ENCODE assay signal across 9 cellular contexts in the genomic region with DNA sequence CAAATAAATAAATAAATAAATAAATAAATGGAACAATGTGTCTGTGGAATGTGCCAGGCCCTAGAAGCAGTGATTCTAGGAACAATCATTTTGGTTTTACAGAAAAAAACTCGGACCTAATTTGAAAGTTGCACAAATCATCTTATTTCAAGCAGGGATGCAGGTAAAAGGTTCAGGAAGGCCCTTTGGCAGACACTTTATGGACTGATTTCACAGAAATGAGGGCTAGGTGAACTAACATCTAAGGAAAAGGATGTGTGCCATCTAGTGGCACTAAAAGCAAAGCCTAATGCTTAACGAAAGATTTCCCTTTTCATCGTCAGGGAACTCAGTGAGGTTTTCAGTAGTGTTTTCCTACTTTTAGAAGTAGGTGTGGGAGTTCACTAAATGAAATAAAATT. TPM values are rescaled to one million over a fixed set of nuclear protein-coding genes. Genes with fewer than 3 reads are reported as not detected.
A peak's percentile ranks its signal among the peaks of the same experiment; 100 is the strongest.
DNase-seq lines count a peak whose midpoint lies in the region; FAIRE-seq and TF ChIP-seq lines count a peak whose summit lies in the region.
"Not testable (repeated sequence)": the region's sequence is repeated elsewhere in the genome, so short reads cannot be mapped to it uniquely, and the experiment has no call there.
"Had no signal": no experiment of that assay in that cellular context is flagged by ENCODE, and none has a peak within 500 bp of the region (broad histone marks: within the 10 kb centered on the region; RNA-seq: fewer than 3 reads in every experiment).

No MANE protein-coding gene starts in this region.

- H3K36me3 ChIP-seq in bronchial epithelial cell (ENCODE audit: control insufficient read depth, insufficient read depth, low read length); liver (ENCODE audit: control insufficient read depth in 4 of 4, insufficient read depth in 3 of 4, low read depth in 1 of 4, low read length in 3 of 4): not testable (repeated sequence)

- H3K4me1 ChIP-seq in liver (ENCODE audit: control insufficient read depth in 4 of 4, insufficient read depth in 4 of 4, low read length in 3 of 4) = not testable (repeated sequence)

- FAIRE-seq in bronchial epithelial cell (lab: Jason Lieb, UNC) = not testable (repeated sequence)

- H3K4me3 ChIP-seq in AG09309 (ENCODE audit: control insufficient read depth, low read depth, low read length); bronchial epithelial cell (ENCODE audit: low read depth, low read length); foreskin fibroblast (ENCODE audit: low read depth in 1 of 2, low read length in 2 of 2); liver (ENCODE audit: low read depth in 1 of 3, low read length in 3 of 3): not testable (repeated sequence)

- not testable (repeated sequence) for H3K9me3 ChIP-seq in liver (ENCODE audit: control insufficient read depth in 4 of 4, low read length in 3 of 4)

- 2% methylated on average over 2 of the region's 3 CpGs for WGBS in liver

- H3K27ac ChIP-seq in liver (ENCODE audit: low read depth in 1 of 2, low read length in 2 of 2) = not testable (repeated sequence)

- peak; percentile 59 to 66 for TF ChIP-seq RAD21 in liver (IDR thresholded peaks at IDR 0.05)

- TF ChIP-seq CTCF in AG09309 (IDR thresholded peaks at IDR 0.05; ENCODE audit: control insufficient read depth, insufficient read depth, low read depth, low read length, missing control alignments); bronchial epithelial cell (IDR thresholded peaks at IDR 0.05; ENCODE audit: insufficient read depth, low read length, severe bottlenecking); foreskin fibroblast (IDR thresholded peaks at IDR 0.05; ENCODE audit: low read depth, low read length); liver (IDR thresholded peaks at IDR 0.05; ENCODE audit: low read depth, low read length, missing input control): not testable (repeated sequence)

- DNase-seq in AG09309 (ENCODE audit: low read depth) = peak; percentile 3
- peak; percentile 9 for DNase-seq in GM04504 (ENCODE audit: low read depth)
- peak; percentile 55 for DNase-seq in LHCN-M2 (ENCODE audit: low read depth)
- peak; percentile 46 for DNase-seq in SW480 (ENCODE audit: low spot score)
- peak; percentile 48 for DNase-seq in bronchial epithelial cell (ENCODE audit: low read depth)
- DNase-seq in foreskin fibroblast = peak; percentile 10 to 53
- DNase-seq in retina = peak; percentile 23

- not testable (repeated sequence) for H3K9ac ChIP-seq in liver (ENCODE audit: low read depth in 1 of 2, low read length in 2 of 2)

- not testable (repeated sequence) for H3K27me3 ChIP-seq in bronchial epithelial cell (ENCODE audit: control insufficient read depth, insufficient read depth, low read length); liver (ENCODE audit: control insufficient read depth in 4 of 4, insufficient read depth in 4 of 4, low read length in 3 of 4)

RNA-seq across cellular contexts. Expression of a gene that starts 4.6 kb away (rescaled TPM):
- total RNA-seq in LHCN-M2 (2014; rRNA removed) (61.6 and 65.3 TPM in 2 replicates), bronchial epithelial cell (1.1 and 1.2 TPM in 2 replicates), liver (10 to 100 TPM in 1 of 2 donors, under 1 TPM in 1; 0.42 to 20.6 TPM)
- polyA plus RNA-seq in LHCN-M2 (2012) = 25.5 TPM
- 1 to 10 TPM in 1 of 2 donors, under 1 TPM in 1; 0.46 to 1.5 TPM for polyA plus RNA-seq in liver

RNA-seq across cellular contexts. Expression of a gene that starts 17.5 kb away (rescaled TPM):
- total RNA-seq in LHCN-M2 (2014; rRNA removed) = 2.6 and 2.8 TPM in 2 replicates
- 1.3 TPM for polyA plus RNA-seq in LHCN-M2 (2012)
- 1.6 and 5.2 TPM in 2 replicates for total RNA-seq in bronchial epithelial cell
- 1 to 10 TPM; 4.7 to 6.8 TPM for total RNA-seq in liver
- 1 to 10 TPM; 1.1 to 1.2 TPM for polyA plus RNA-seq in liver

RNA-seq across cellular contexts. Expression of a gene that starts 30.8 kb away (rescaled TPM):
- total RNA-seq in LHCN-M2 (2014; rRNA removed) (1.2 and 2.8 TPM in 2 replicates), bronchial epithelial cell (3.7 and 11.8 TPM in 2 replicates), liver (10 to 100 TPM in 1 of 2 donors, 1 to 10 TPM in 1; 7.5 to 12.6 TPM)
- 15.0 TPM for polyA plus RNA-seq in LHCN-M2 (2012)
- 10 to 100 TPM in 1 of 2 donors, 1 to 10 TPM in 1; 2.9 to 13.4 TPM for polyA plus RNA-seq in liver
- polyA plus RNA-seq: IgD-negative memory B cell had no signal

Comparison
In these comparisons a context has a peak if more than half of its experiments do, and no peak if none do; other contexts are left out.
1. DNase-seq: peak in every context shown above with its lines; median percentile 55 in LHCN-M2; 48 in bronchial epithelial cell; 46 in SW480; 32 in foreskin fibroblast; 23 in retina; 9 in GM04504; 3 in AG09309.